16 cellular contexts compared by ENCODE assay signal in the genomic region with DNA sequence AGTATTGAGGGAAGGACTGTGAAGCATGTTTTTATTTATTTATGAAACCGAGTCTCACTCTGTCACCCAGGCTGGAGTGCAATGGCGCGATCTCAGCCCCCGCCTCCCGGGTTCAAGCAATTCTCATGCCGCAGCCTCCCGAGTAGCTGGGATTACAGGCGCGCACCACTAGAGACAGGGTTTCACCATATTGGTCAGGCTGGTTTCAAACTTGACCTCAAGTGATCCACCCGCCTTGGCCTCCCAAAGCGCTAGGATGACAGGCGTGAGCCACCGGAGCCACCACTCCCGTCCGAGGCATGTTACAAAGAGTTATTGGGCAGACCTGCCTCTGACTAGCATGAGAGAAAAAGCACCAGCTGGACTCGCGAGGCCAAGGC.
"Had no signal": no experiment of that assay in that cellular context is flagged by ENCODE, and none has a peak within 500 bp of the region (broad histone marks: within the 10 kb centered on the region; RNA-seq: fewer than 3 reads in every experiment).

No MANE protein-coding gene starts in this region.

- ATAC-seq: activated CD8-positive, alpha-beta T cell treated with anti-CD3 and anti-CD28 coated beads, Interleukin-2, amount 10 ng/mL, durations not matched to agents 7 days and 5 days; psoas muscle; right cardiac atrium; upper lobe of right lung had no signal

- H3K9me3 Mint-ChIP-seq: activated CD4-positive, alpha-beta T cell treated with anti-CD3 and anti-CD28 coated beads, Interleukin-2, amount 10 ng/mL, durations not matched to agents 7 days and 5 days had no signal

- H3K27me3 ChIP-seq: brain microvascular endothelial cell, upper lobe of right lung had no signal

- DNase-seq: activated CD4-positive, alpha-beta T cell treated with anti-CD3 and anti-CD28 coated beads, Interleukin-2, amount 10 ng/mL, durations not matched to agents 7 days and 5 days; activated CD4-positive, CD25-positive, alpha-beta regulatory T cell; activated CD8-positive, alpha-beta T cell treated with anti-CD3 and anti-CD28 coated beads, Interleukin-2, amount 10 ng/mL, durations not matched to agents 7 days and 5 days; activated T-cell treated with anti-CD3 and anti-CD28 coated beads, Interleukin-2, amount 50 U/mL, for 48 hours; aorta; brain microvascular endothelial cell; central memory CD4-positive, alpha-beta T cell; head of caudate nucleus; left ventricle myocardium inferior; mammary epithelial cell; stimulated activated CD4-positive, alpha-beta T cell treated with anti-CD3 and anti-CD28 coated beads, Interleukin-2, amount 100 ng/mL, for 48 hours; upper lobe of right lung had no signal

- H3K27me3 Mint-ChIP-seq: activated CD4-positive, alpha-beta T cell treated with anti-CD3 and anti-CD28 coated beads, Interleukin-2, amount 10 ng/mL, durations not matched to agents 7 days and 5 days had no signal

- H3K4me3 Mint-ChIP-seq: activated CD8-positive, alpha-beta T cell treated with anti-CD3 and anti-CD28 coated beads, Interleukin-2, amount 10 ng/mL, durations not matched to agents 7 days and 5 days had no signal

- H3K27ac Mint-ChIP-seq: activated CD4-positive, alpha-beta T cell treated with anti-CD3 and anti-CD28 coated beads, Interleukin-2, amount 10 ng/mL, durations not matched to agents 7 days and 5 days; activated CD8-positive, alpha-beta T cell treated with anti-CD3 and anti-CD28 coated beads, Interleukin-2, amount 10 ng/mL, durations not matched to agents 7 days and 5 days had no signal

- H3K9me3 ChIP-seq: left ventricle myocardium inferior, psoas muscle, thoracic aorta, upper lobe of right lung had no signal

- H3K27ac ChIP-seq: brain microvascular endothelial cell, left ventricle myocardium inferior, psoas muscle, skin epidermis, thoracic aorta, upper lobe of right lung had no signal

- H3K4me3 ChIP-seq: left ventricle myocardium inferior, psoas muscle, skin epidermis, thoracic aorta, upper lobe of right lung had no signal
